Comparison of ENCODE assay signal across 1 cellular context in the genomic region with DNA sequence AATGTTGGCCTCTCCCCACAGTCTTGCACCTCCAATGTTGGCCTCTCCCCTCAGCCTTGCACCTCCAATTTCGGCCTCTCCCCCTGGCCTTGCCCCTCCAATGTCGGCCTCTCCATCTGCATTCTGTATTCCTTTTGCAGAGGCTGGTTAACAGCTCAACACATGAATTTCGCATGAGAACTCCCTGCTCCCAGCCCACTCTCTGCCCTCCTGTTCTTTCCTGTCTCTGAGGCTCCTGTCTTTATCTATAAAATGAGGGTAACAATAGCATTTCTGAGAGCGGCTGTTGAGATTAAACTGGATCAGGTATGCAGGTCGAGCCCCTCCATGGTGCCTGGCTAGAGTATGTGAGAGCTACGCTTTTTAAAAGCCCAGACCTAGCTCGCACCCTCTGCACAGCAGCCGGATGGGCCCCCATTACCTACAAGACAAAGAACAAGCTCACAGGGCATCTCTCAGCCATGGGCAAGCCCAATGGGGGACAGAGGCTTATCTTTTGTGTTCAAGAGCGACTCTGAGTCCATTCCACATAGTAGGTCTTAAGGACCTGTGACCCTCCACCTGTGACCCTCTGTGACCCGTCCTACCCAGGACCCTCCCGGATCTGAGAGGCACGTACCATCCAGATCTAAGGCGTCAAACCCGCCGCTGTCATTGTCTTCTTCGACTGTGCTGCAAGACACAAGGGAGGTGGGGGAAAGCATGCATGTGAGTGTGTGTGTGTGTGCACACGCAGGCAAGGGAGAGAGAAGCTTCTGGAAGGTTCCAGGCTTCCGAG.
TF ChIP-seq lines count a peak whose summit lies in the region.

No MANE protein-coding gene starts in this region.

TF ChIP-seq in GM12878, 131 proteins besides CTCF, POLR2A, EP300 and RAD21:
- TF ChIP-seq, protein P1, sequence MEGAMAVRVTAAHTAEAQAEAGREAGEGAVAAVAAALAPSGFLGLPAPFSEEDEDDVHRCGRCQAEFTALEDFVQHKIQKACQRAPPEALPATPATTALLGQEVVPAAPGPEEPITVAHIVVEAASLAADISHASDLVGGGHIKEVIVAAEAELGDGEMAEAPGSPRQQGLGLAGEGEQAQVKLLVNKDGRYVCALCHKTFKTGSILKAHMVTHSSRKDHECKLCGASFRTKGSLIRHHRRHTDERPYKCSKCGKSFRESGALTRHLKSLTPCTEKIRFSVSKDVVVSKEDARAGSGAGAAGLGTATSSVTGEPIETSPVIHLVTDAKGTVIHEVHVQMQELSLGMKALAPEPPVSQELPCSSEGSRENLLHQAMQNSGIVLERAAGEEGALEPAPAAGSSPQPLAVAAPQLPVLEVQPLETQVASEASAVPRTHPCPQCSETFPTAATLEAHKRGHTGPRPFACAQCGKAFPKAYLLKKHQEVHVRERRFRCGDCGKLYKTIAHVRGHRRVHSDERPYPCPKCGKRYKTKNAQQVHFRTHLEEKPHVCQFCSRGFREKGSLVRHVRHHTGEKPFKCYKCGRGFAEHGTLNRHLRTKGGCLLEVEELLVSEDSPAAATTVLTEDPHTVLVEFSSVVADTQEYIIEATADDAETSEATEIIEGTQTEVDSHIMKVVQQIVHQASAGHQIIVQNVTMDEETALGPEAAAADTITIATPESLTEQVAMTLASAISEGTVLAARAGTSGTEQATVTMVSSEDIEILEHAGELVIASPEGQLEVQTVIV (IDR thresholded peaks at IDR 0.05; ENCODE audit: borderline replicate concordance, partially characterized antibody) = no peak
- TF ChIP-seq GATAD2B (conservative IDR thresholded peaks at IDR 0.05; ENCODE audit: low read depth) = no peak
- TF ChIP-seq, protein P2, sequence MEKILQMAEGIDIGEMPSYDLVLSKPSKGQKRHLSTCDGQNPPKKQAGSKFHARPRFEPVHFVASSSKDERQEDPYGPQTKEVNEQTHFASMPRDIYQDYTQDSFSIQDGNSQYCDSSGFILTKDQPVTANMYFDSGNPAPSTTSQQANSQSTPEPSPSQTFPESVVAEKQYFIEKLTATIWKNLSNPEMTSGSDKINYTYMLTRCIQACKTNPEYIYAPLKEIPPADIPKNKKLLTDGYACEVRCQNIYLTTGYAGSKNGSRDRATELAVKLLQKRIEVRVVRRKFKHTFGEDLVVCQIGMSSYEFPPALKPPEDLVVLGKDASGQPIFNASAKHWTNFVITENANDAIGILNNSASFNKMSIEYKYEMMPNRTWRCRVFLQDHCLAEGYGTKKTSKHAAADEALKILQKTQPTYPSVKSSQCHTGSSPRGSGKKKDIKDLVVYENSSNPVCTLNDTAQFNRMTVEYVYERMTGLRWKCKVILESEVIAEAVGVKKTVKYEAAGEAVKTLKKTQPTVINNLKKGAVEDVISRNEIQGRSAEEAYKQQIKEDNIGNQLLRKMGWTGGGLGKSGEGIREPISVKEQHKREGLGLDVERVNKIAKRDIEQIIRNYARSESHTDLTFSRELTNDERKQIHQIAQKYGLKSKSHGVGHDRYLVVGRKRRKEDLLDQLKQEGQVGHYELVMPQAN (conservative IDR thresholded peaks at IDR 0.05) = no peak
- no peak for TF ChIP-seq SPI1 (IDR thresholded peaks at IDR 0.05; ENCODE audit: borderline replicate concordance, insufficient read depth, low read depth, low read length)
- TF ChIP-seq POU2F2 (IDR thresholded peaks at IDR 0.05; ENCODE audit: borderline replicate concordance, low read depth, low read length) = no peak
